In genomic region chr17:20156196-20157077, GRCh38 we compare ENCODE assay signal across 8 cellular contexts.
DNase-seq lines count a peak whose midpoint lies in the region; ATAC-seq lines count a peak whose summit lies in the region.

No MANE protein-coding gene starts in this region.

- H3K27me3 Mint-ChIP-seq in T-cell: peaks cover 0 to 4% of the 10 kb centered on the region in 2 donors

- no peak overlapping the region for H4K8ac ChIP-seq in mesendoderm (ENCODE audit: low read depth, low read length)

- no peak overlapping the region for H3K23ac ChIP-seq in mesendoderm (ENCODE audit: low read length)

- peak overlapping the region; percentile 94 for H3K56ac ChIP-seq in mesendoderm (ENCODE audit: low read length)

- H3K27ac Mint-ChIP-seq in T-cell: no peak overlapping the region

- peaks cover 14% of the 10 kb centered on the region for H3K79me1 ChIP-seq in mesendoderm (ENCODE audit: low read length)

- WGBS in mesendoderm (ENCODE audit: extremely low coverage, insufficient coverage, low lambda C conversion rate): no CpG with 5 or more reads among the region's 73 CpGs

- no peaks in the 10 kb centered on the region for H3K9me3 ChIP-seq in subcutaneous abdominal adipose tissue (ENCODE audit: control insufficient read depth in 5 of 5, low read length in 5 of 5)

- peak overlapping the region; percentile 49 for H3K4ac ChIP-seq in mesendoderm (ENCODE audit: low read depth, low read length)

- H3K27me3 ChIP-seq in mesendoderm (ENCODE audit: insufficient read depth, low read length, poor library complexity) (no peaks in the 10 kb centered on the region), subcutaneous abdominal adipose tissue (ENCODE audit: control insufficient read depth in 5 of 5, insufficient read depth in 4 of 5, low read length in 5 of 5) (no peaks in the 10 kb centered on the region)

- no peaks in the 10 kb centered on the region for H3K9me3 Mint-ChIP-seq in T-cell

- POLR2A ChIA-PET in T-cell (lab: Charles Lee): interaction anchor here (0.5 to 0.7 kb wide), 3 partner anchors 84 to 646 kb away, joined by 3 to 7 read pairs (median 3); no protein-coding TSS in a partner anchor

- peak overlapping the region; percentile 75 for H3K4me2 ChIP-seq in mesendoderm (ENCODE audit: low read length)

- H4K5ac ChIP-seq in mesendoderm (ENCODE audit: low read length): no peak overlapping the region

- no peak overlapping the region for H2BK120ac ChIP-seq in mesendoderm (ENCODE audit: low read depth, low read length)

- peak overlapping the region; percentile 93 for H3K27ac ChIP-seq in mesendoderm (ENCODE audit: low read depth, low read length)
- peak overlapping the region; percentile 16 for H3K27ac ChIP-seq in subcutaneous abdominal adipose tissue (ENCODE audit: low read depth, low read length)

- H3K36me3 ChIP-seq in mesendoderm (ENCODE audit: control insufficient read depth, insufficient read depth, low read length): no peaks in the 10 kb centered on the region
- no peaks in the 10 kb centered on the region for H3K36me3 ChIP-seq in subcutaneous abdominal adipose tissue (ENCODE audit: control insufficient read depth in 5 of 5, insufficient read depth in 5 of 5, low read length in 5 of 5)

- H3K4me1 Mint-ChIP-seq in T-cell: peaks cover 4 to 6% (median 6%) of the 10 kb centered on the region in 3 donors

- no peak overlapping the region for H2AK5ac ChIP-seq in mesendoderm (ENCODE audit: low read length)

- H3K4me1 ChIP-seq in mesendoderm (ENCODE audit: control insufficient read depth, low read depth, low read length): no peaks in the 10 kb centered on the region
- peaks cover 1 to 24% (median 13%) of the 10 kb centered on the region in 5 donors for H3K4me1 ChIP-seq in subcutaneous abdominal adipose tissue (ENCODE audit: control insufficient read depth in 5 of 5, insufficient read depth in 5 of 5, low read length in 5 of 5)

- peak overlapping the region; percentile 31 for H3K4me3 ChIP-seq in mesendoderm (ENCODE audit: low read length)
- peak overlapping the region; percentile 59 to 75 (median 71) for H3K4me3 ChIP-seq in subcutaneous abdominal adipose tissue (ENCODE audit: low read depth in 1 of 5, low read length in 5 of 5)

- H3K9ac ChIP-seq in mesendoderm (ENCODE audit: low read length) (peak overlapping the region; percentile 66), subcutaneous abdominal adipose tissue (ENCODE audit: low read length in 5 of 5) (peak overlapping the region in 3 of 5 donors; percentile 60 to 69 (median 62))

- no peak overlapping the region for H2BK15ac ChIP-seq in mesendoderm (replicated peaks; ENCODE audit: low read depth)

- no peaks in the 10 kb centered on the region for H3K36me3 Mint-ChIP-seq in T-cell

- peak; percentile 21 for ATAC-seq in HG03432 (IDR thresholded peaks at IDR 0.05; ENCODE audit: unreplicated experiment)
- peak; percentile 17 to 29 (median 28) for ATAC-seq in T-cell (replicated peaks in 1 of 4)

- H3K4me3 Mint-ChIP-seq in T-cell: peak overlapping the region; percentile 75 to 83 (median 81)

- H3K18ac ChIP-seq in mesendoderm (ENCODE audit: low read length): peak overlapping the region; percentile 46

- H3K79me2 ChIP-seq in mesendoderm (ENCODE audit: control insufficient read depth, insufficient read depth, low read length): peaks cover 25% of the 10 kb centered on the region

- CTCF ChIA-PET in T-cell (lab: Charles Lee): interaction anchor here in 1 of 2 donors (0.8 kb wide), 1 partner anchor 163 kb away, joined by 3 read pairs; no protein-coding TSS in a partner anchor

- peak overlapping the region; percentile 74 for H2BK5ac ChIP-seq in mesendoderm (ENCODE audit: low read length)

- DNase-seq in CD1c-positive myeloid dendritic cell (ENCODE audit: extremely low spot score) (peak; percentile 53), GM19240 (ENCODE audit: insufficient read length, low spot score) (peak; percentile 14), T-cell (peak in 16 of 34 experiments; percentile 4 to 33 (median 12)), mesendoderm (peak; percentile 92), COLO829 (ENCODE audit: low spot score) (no peak)
- DNase-seq in effector CD8-positive, alpha-beta T cell (lab: John Stamatoyannopoulos, UW): peak; percentile 24
